Comparison of ENCODE assay signal across 1 cellular context in the genomic region with DNA sequence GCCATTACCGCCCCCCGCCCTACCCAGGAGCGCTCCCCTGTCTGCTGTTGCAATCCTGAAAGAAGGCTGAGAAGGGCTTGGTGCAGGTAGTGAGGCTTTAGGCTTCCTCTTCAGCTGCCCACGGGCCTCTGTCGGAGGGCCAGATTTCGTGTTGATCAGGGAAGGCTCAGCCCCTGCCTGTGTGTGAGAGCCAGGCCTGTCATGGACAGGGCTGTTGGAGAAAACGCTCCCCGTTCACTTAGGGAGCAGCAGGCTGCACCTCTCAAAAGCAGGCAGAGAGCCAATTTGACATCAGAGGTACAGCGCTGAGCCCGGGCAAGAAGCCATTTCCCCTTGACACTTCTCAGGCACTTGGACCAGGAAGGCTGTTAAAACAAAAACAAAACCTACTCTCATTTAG.
TF ChIP-seq lines count a peak whose summit lies in the region.

No MANE protein-coding gene starts in this region.

TF ChIP-seq in HepG2, 621 proteins besides CTCF, POLR2A, EP300 and RAD21 (continued from another document):
- TF ChIP-seq, protein P1, sequence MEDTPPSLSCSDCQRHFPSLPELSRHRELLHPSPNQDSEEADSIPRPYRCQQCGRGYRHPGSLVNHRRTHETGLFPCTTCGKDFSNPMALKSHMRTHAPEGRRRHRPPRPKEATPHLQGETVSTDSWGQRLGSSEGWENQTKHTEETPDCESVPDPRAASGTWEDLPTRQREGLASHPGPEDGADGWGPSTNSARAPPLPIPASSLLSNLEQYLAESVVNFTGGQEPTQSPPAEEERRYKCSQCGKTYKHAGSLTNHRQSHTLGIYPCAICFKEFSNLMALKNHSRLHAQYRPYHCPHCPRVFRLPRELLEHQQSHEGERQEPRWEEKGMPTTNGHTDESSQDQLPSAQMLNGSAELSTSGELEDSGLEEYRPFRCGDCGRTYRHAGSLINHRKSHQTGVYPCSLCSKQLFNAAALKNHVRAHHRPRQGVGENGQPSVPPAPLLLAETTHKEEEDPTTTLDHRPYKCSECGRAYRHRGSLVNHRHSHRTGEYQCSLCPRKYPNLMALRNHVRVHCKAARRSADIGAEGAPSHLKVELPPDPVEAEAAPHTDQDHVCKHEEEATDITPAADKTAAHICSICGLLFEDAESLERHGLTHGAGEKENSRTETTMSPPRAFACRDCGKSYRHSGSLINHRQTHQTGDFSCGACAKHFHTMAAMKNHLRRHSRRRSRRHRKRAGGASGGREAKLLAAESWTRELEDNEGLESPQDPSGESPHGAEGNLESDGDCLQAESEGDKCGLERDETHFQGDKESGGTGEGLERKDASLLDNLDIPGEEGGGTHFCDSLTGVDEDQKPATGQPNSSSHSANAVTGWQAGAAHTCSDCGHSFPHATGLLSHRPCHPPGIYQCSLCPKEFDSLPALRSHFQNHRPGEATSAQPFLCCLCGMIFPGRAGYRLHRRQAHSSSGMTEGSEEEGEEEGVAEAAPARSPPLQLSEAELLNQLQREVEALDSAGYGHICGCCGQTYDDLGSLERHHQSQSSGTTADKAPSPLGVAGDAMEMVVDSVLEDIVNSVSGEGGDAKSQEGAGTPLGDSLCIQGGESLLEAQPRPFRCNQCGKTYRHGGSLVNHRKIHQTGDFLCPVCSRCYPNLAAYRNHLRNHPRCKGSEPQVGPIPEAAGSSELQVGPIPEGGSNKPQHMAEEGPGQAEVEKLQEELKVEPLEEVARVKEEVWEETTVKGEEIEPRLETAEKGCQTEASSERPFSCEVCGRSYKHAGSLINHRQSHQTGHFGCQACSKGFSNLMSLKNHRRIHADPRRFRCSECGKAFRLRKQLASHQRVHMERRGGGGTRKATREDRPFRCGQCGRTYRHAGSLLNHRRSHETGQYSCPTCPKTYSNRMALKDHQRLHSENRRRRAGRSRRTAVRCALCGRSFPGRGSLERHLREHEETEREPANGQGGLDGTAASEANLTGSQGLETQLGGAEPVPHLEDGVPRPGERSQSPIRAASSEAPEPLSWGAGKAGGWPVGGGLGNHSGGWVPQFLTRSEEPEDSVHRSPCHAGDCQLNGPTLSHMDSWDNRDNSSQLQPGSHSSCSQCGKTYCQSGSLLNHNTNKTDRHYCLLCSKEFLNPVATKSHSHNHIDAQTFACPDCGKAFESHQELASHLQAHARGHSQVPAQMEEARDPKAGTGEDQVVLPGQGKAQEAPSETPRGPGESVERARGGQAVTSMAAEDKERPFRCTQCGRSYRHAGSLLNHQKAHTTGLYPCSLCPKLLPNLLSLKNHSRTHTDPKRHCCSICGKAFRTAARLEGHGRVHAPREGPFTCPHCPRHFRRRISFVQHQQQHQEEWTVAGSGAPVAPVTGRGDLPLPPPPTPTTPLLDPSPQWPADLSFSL (CRISPR knock-in tag; IDR thresholded peaks at IDR 0.05) = peak; percentile 43; the same call in 1 of the 2 replicates
- no peak for TF ChIP-seq NCOA1 (CRISPR knock-in tag; IDR thresholded peaks at IDR 0.05)
- no peak for TF ChIP-seq ZNF839 (CRISPR knock-in tag; IDR thresholded peaks at IDR 0.05; ENCODE audit: borderline replicate concordance)
- TF ChIP-seq, protein P2, sequence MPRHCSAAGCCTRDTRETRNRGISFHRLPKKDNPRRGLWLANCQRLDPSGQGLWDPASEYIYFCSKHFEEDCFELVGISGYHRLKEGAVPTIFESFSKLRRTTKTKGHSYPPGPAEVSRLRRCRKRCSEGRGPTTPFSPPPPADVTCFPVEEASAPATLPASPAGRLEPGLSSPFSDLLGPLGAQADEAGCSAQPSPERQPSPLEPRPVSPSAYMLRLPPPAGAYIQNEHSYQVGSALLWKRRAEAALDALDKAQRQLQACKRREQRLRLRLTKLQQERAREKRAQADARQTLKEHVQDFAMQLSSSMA (CRISPR knock-in tag; IDR thresholded peaks at IDR 0.05) = 0 out of 2 replicates have a peak, but pooled peaks have one; percentile 13
- no peak for TF ChIP-seq CHD4 (IDR thresholded peaks at IDR 0.05; ENCODE audit: borderline replicate concordance, low read length)
- TF ChIP-seq PAWR (CRISPR knock-in tag; IDR thresholded peaks at IDR 0.05; ENCODE audit: borderline replicate concordance) = no peak
- no peak for TF ChIP-seq KAT2B (IDR thresholded peaks at IDR 0.05; ENCODE audit: borderline replicate concordance, low read depth, low read length)
- TF ChIP-seq, protein P3, sequence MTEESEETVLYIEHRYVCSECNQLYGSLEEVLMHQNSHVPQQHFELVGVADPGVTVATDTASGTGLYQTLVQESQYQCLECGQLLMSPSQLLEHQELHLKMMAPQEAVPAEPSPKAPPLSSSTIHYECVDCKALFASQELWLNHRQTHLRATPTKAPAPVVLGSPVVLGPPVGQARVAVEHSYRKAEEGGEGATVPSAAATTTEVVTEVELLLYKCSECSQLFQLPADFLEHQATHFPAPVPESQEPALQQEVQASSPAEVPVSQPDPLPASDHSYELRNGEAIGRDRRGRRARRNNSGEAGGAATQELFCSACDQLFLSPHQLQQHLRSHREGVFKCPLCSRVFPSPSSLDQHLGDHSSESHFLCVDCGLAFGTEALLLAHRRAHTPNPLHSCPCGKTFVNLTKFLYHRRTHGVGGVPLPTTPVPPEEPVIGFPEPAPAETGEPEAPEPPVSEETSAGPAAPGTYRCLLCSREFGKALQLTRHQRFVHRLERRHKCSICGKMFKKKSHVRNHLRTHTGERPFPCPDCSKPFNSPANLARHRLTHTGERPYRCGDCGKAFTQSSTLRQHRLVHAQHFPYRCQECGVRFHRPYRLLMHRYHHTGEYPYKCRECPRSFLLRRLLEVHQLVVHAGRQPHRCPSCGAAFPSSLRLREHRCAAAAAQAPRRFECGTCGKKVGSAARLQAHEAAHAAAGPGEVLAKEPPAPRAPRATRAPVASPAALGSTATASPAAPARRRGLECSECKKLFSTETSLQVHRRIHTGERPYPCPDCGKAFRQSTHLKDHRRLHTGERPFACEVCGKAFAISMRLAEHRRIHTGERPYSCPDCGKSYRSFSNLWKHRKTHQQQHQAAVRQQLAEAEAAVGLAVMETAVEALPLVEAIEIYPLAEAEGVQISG (CRISPR knock-in tag; IDR thresholded peaks at IDR 0.05) = 0 out of 2 replicates have a peak, but pooled peaks have one; percentile 4
- TF ChIP-seq POGZ (CRISPR knock-in tag; IDR thresholded peaks at IDR 0.05) = 0 out of 2 replicates have a peak, but pooled peaks have one; percentile 16
- no peak for TF ChIP-seq RNF2 (conservative IDR thresholded peaks at IDR 0.05; ENCODE audit: low read depth)
- TF ChIP-seq ZNF326 (CRISPR knock-in tag; IDR thresholded peaks at IDR 0.05; ENCODE audit: borderline replicate concordance) = no peak
- no peak for TF ChIP-seq AHR (CRISPR knock-in tag; IDR thresholded peaks at IDR 0.05)
- TF ChIP-seq ZNF205 (CRISPR knock-in tag; IDR thresholded peaks at IDR 0.05) = no peak
- TF ChIP-seq, protein P4, sequence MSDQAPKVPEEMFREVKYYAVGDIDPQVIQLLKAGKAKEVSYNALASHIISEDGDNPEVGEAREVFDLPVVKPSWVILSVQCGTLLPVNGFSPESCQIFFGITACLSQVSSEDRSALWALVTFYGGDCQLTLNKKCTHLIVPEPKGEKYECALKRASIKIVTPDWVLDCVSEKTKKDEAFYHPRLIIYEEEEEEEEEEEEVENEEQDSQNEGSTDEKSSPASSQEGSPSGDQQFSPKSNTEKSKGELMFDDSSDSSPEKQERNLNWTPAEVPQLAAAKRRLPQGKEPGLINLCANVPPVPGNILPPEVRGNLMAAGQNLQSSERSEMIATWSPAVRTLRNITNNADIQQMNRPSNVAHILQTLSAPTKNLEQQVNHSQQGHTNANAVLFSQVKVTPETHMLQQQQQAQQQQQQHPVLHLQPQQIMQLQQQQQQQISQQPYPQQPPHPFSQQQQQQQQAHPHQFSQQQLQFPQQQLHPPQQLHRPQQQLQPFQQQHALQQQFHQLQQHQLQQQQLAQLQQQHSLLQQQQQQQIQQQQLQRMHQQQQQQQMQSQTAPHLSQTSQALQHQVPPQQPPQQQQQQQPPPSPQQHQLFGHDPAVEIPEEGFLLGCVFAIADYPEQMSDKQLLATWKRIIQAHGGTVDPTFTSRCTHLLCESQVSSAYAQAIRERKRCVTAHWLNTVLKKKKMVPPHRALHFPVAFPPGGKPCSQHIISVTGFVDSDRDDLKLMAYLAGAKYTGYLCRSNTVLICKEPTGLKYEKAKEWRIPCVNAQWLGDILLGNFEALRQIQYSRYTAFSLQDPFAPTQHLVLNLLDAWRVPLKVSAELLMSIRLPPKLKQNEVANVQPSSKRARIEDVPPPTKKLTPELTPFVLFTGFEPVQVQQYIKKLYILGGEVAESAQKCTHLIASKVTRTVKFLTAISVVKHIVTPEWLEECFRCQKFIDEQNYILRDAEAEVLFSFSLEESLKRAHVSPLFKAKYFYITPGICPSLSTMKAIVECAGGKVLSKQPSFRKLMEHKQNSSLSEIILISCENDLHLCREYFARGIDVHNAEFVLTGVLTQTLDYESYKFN (CRISPR knock-in tag; conservative IDR thresholded peaks at IDR 0.05) = no peak
- no peak for TF ChIP-seq TGIF2 (CRISPR knock-in tag; IDR thresholded peaks at IDR 0.05)
TF ChIP-seq in HepG2: peak in this region for 6.
